In the genomic region with DNA sequence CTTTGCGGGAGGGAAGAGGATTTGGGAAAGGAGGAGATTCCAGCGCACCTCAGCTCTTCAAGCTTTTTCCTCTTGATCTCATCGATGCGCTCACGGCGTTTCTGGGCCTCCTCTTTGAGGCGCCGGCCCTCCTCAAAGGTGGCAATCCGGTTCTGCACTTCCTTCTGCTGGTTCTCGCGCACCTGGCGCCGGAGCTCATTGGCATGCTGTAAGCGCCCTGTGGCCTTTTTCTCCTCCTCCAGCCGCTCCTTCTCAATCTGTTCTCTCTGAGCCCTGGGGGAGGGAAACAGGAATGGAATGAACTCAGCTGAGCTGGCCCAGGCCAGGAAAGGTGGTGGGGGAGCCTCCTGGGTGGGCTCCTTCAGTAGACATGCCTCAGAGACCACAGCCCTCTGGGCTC, we compare ENCODE assay signal across 35 cellular contexts. TPM values are rescaled to one million over a fixed set of nuclear protein-coding genes. Genes with fewer than 3 reads are reported as not detected.
"Had no signal": no experiment of that assay in that cellular context is flagged by ENCODE, and none has a peak within 500 bp of the region (broad histone marks: within the 10 kb centered on the region; RNA-seq: fewer than 3 reads in every experiment).

No MANE protein-coding gene starts in this region.

- DNase-seq: activated CD4-positive, alpha-beta T cell treated with anti-CD3 and anti-CD28 coated beads for 36 hours; activated CD4-positive, CD25-positive, alpha-beta regulatory T cell; activated CD8-positive, alpha-beta memory T cell treated with anti-CD3 and anti-CD28 coated beads, Interleukin-2, amount 10 ng/mL, durations not matched to agents 7 days and 5 days; activated CD8-positive, alpha-beta T cell treated with anti-CD3 and anti-CD28 coated beads, Interleukin-2, amount 10 ng/mL, durations not matched to agents 7 days and 5 days; activated naive CD4-positive, alpha-beta T cell; activated T-cell treated with anti-CD3 and anti-CD28 coated beads, Interleukin-2, amount 50 U/mL, for 72 hours; anterior cingulate cortex; body of pancreas; effector memory CD4-positive, alpha-beta T cell; erythroblast; head of caudate nucleus; hippocampal formation; kidney; left colon; mucosa of descending colon; right lobe of liver; stimulated activated CD4-positive, alpha-beta T cell treated with anti-CD3 and anti-CD28 coated beads, Interleukin-12 subunit alpha, Interleukin-12 subunit beta, amount 100 ng/mL, for 4 hours; stimulated activated CD4-positive, alpha-beta T cell treated with anti-CD3 and anti-CD28 coated beads, Interleukin-4, amount 100 ng/mL, for 1 hour; stimulated activated naive CD8-positive, alpha-beta T cell treated with anti-CD3 and anti-CD28 coated beads, Interleukin-15, Interleukin-2, amounts not matched to agents 100 U/mL and 50 U/mL, for 24 hours; T-helper 1 cell; uterus had no signal

- H3K27ac ChIP-seq: body of pancreas, coronary artery, neutrophil, right lobe of liver, thoracic aorta, uterus had no signal

- ATAC-seq: activated CD4-positive, alpha-beta T cell treated with anti-CD3 and anti-CD28 coated beads for 36 hours; activated CD8-positive, alpha-beta memory T cell treated with anti-CD3 and anti-CD28 coated beads, Interleukin-2, amount 10 ng/mL, durations not matched to agents 7 days and 5 days; activated CD8-positive, alpha-beta T cell treated with anti-CD3 and anti-CD28 coated beads, Interleukin-2, amount 10 ng/mL, durations not matched to agents 7 days and 5 days; activated naive CD4-positive, alpha-beta T cell treated with anti-CD3 and anti-CD28 coated beads, Interleukin-2, amount 50 U/mL, for 72 hours; activated T-cell treated with anti-CD3 and anti-CD28 coated beads, Interleukin-2, amount 50 U/mL, for 72 hours; body of pancreas; left colon; mucosa of descending colon; natural killer cell treated with Interleukin-12 subunit alpha and Interleukin-12 subunit beta and Interleukin-15 and Interleukin-18, amount 100 ng/mL, for 72 hours; right lobe of liver; stimulated activated naive CD8-positive, alpha-beta T cell treated with anti-CD3 and anti-CD28 coated beads, Interleukin-15, Interleukin-2, amounts not matched to agents 100 U/mL and 50 U/mL, for 24 hours had no signal

- H3K27ac Mint-ChIP-seq: activated CD4-positive, alpha-beta T cell treated with anti-CD3 and anti-CD28 coated beads for 36 hours; activated CD8-positive, alpha-beta memory T cell treated with anti-CD3 and anti-CD28 coated beads, Interleukin-2, amount 10 ng/mL, durations not matched to agents 7 days and 5 days; activated CD8-positive, alpha-beta T cell treated with anti-CD3 and anti-CD28 coated beads, Interleukin-2, amount 10 ng/mL, durations not matched to agents 7 days and 5 days; activated naive CD4-positive, alpha-beta T cell treated with anti-CD3 and anti-CD28 coated beads, Interleukin-2, amount 50 U/mL, for 72 hours; activated T-cell treated with anti-CD3 and anti-CD28 coated beads, Interleukin-2, amount 50 U/mL, for 72 hours; natural killer cell treated with Interleukin-12 subunit alpha and Interleukin-12 subunit beta and Interleukin-15 and Interleukin-18, amount 100 ng/mL, for 72 hours; type B pancreatic cell had no signal

- H3K4me1 Mint-ChIP-seq: activated CD4-positive, alpha-beta T cell treated with anti-CD3 and anti-CD28 coated beads for 36 hours had no signal

- H3K27me3 ChIP-seq: body of pancreas, right lobe of liver, uterus had no signal

- H3K9me3 ChIP-seq: body of pancreas, mucosa of descending colon, neutrophil, right lobe of liver, thoracic aorta, uterus had no signal

- H3K4me3 ChIP-seq: body of pancreas, coronary artery, dorsolateral prefrontal cortex, lung, mucosa of descending colon, right lobe of liver, thoracic aorta, uterus had no signal

- H3K36me3 ChIP-seq: neutrophil, right lobe of liver, thoracic aorta, uterus had no signal

- H3K36me3 Mint-ChIP-seq: activated CD8-positive, alpha-beta memory T cell treated with anti-CD3 and anti-CD28 coated beads, Interleukin-2, amount 10 ng/mL, durations not matched to agents 7 days and 5 days; activated naive CD4-positive, alpha-beta T cell treated with anti-CD3 and anti-CD28 coated beads, Interleukin-2, amount 50 U/mL, for 72 hours; natural killer cell treated with Interleukin-12 subunit alpha and Interleukin-12 subunit beta and Interleukin-15 and Interleukin-18, amount 100 ng/mL, for 72 hours; type B pancreatic cell had no signal

- H3K9me3 Mint-ChIP-seq: activated naive CD4-positive, alpha-beta T cell treated with anti-CD3 and anti-CD28 coated beads, Interleukin-2, amount 50 U/mL, for 72 hours; activated T-cell treated with anti-CD3 and anti-CD28 coated beads, Interleukin-2, amount 50 U/mL, for 72 hours; natural killer cell treated with Interleukin-12 subunit alpha and Interleukin-12 subunit beta and Interleukin-15 and Interleukin-18, amount 100 ng/mL, for 72 hours; type B pancreatic cell had no signal

- H3K4me3 Mint-ChIP-seq: activated CD4-positive, alpha-beta T cell treated with anti-CD3 and anti-CD28 coated beads for 36 hours; activated CD8-positive, alpha-beta memory T cell treated with anti-CD3 and anti-CD28 coated beads, Interleukin-2, amount 10 ng/mL, durations not matched to agents 7 days and 5 days; activated CD8-positive, alpha-beta T cell treated with anti-CD3 and anti-CD28 coated beads, Interleukin-2, amount 10 ng/mL, durations not matched to agents 7 days and 5 days; activated T-cell treated with anti-CD3 and anti-CD28 coated beads, Interleukin-2, amount 50 U/mL, for 72 hours; natural killer cell treated with Interleukin-12 subunit alpha and Interleukin-12 subunit beta and Interleukin-15 and Interleukin-18, amount 100 ng/mL, for 72 hours; type B pancreatic cell had no signal

- H3K27me3 Mint-ChIP-seq: activated CD8-positive, alpha-beta memory T cell treated with anti-CD3 and anti-CD28 coated beads, Interleukin-2, amount 10 ng/mL, durations not matched to agents 7 days and 5 days had no signal

RNA-seq across cellular contexts. Expression of gene VSIG8, which starts 10.4 kb away (rescaled TPM):
- total RNA-seq: activated CD8-positive, alpha-beta memory T cell treated with anti-CD3 and anti-CD28 coated beads, Interleukin-2, amount 10 ng/mL, durations not matched to agents 7 days and 5 days; activated CD8-positive, alpha-beta T cell treated with anti-CD3 and anti-CD28 coated beads, Interleukin-2, amount 10 ng/mL, durations not matched to agents 7 days and 5 days; activated T-cell treated with anti-CD3 and anti-CD28 coated beads, Interleukin-2, amount 50 U/mL, for 72 hours; body of pancreas; fibroblast of villous mesenchyme; kidney; left colon; mesenteric fat pad; mucosa of descending colon; myocyte; natural killer cell treated with Interleukin-12 subunit alpha and Interleukin-12 subunit beta and Interleukin-15 and Interleukin-18, amount 100 ng/mL, for 72 hours; osteocyte; right lobe of liver; skeletal muscle tissue; thoracic aorta had no signal
- polyA plus RNA-seq: fibroblast of lung had no signal

RNA-seq across cellular contexts. Expression of gene CFAP45, which starts 27.1 kb away (rescaled TPM):
- total RNA-seq: body of pancreas, myocyte, right lobe of liver, skeletal muscle tissue had no signal

RNA-seq across cellular contexts. Expression of gene SLAMF8, which starts 46.2 kb away (rescaled TPM):
- total RNA-seq: fibroblast of lung, fibroblast of villous mesenchyme, osteocyte had no signal
- polyA plus RNA-seq: fibroblast of lung had no signal
